9 cellular contexts compared by ENCODE assay signal in the genomic region with DNA sequence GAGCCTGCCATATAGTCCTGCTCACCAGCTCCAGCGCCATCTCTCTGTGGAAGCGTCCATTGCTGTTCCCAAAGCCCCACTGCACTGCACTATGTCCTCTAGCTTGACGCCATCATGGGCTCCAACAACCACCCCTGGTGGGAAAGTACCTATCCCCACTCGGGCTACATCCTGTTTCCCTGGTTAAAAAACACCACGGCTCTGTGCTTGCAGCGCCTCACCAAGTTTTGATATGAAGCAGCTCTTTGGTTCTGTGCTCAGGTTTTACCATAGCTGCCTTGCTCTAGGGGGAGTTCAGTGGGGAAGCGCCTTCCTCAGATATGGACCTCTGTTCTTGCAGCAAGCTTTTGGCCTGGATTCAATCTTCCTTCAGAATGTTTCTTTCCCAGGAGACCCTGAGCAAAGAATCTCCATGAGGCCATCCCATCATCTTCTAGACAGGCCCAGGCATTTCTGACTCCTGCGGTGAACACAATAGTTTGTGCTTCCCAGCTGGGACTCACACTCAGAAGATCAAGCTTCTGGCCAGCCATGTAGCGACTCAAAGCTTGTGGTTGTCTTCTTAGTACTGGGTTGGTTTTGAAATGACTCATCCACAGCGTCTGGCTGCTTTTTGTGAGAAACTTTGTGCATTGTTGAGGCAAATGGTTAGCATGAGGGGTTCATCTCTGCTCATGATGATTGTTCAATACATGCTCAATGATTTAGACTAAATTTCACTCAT. TPM values are rescaled to one million over a fixed set of nuclear protein-coding genes. Genes with fewer than 3 reads are reported as not detected.
DNase-seq lines count a peak whose midpoint lies in the region; TF ChIP-seq lines count a peak whose summit lies in the region.
"Had no signal": no experiment of that assay in that cellular context is flagged by ENCODE, and none has a peak within 500 bp of the region (broad histone marks: within the 10 kb centered on the region; RNA-seq: fewer than 3 reads in every experiment).

No MANE protein-coding gene starts in this region.

- DNase-seq in GM12865 (ENCODE audit: low read depth) (peak; percentile 96), HFFc6 (peak; percentile 49), T-helper 2 cell (peak in 4 of 5 experiments; percentile 31 to 99 (median 42)), brain microvascular endothelial cell (peak; percentile 89), DMS 273 (lab: John Stamatoyannopoulos, UW; ENCODE audit: unreplicated experiment) (no peak), cortex of kidney (lab: John Stamatoyannopoulos, UW) (no peak), ascending aorta (ENCODE audit: low spot score in 2 of 2) (no peak)
- DNase-seq in stimulated activated CD8-positive, alpha-beta memory T cell treated with anti-CD3 and anti-CD28 coated beads, Interleukin-4, amount 100 ng/mL, for 24 hours (ENCODE audit: low read depth): peak; percentile 38

- peaks cover 36% of the 10 kb centered on the region for H3K4me1 Mint-ChIP-seq in HFFc6 (ENCODE audit: low read depth)

- in situ Hi-C loops in brain microvascular endothelial cell (cut with HindIII; ENCODE audit: low pct_ligation_motif_present, low sequenced_read_pairs): no loop called here

- H3K9me3 Mint-ChIP-seq in HFFc6: no peaks in the 10 kb centered on the region

- no peaks in the 10 kb centered on the region for H3K4me1 ChIP-seq in ascending aorta

- H3K27me3 Mint-ChIP-seq in HFFc6 (ENCODE audit: insufficient read depth): peaks cover 6% of the 10 kb centered on the region; the same call in 1 of the 2 replicates

- peak; percentile 26 for TF ChIP-seq CTCF in GM12865 (IDR thresholded peaks at IDR 0.05; ENCODE audit: insufficient read depth, low read depth, low read length, missing control alignments)
- no peak for TF ChIP-seq CTCF in HFFc6 (IDR thresholded peaks at IDR 0.05)
- no peak for TF ChIP-seq CTCF in brain microvascular endothelial cell (IDR thresholded peaks at IDR 0.05; ENCODE audit: low read depth, low read length, missing control alignments)
- no peak for TF ChIP-seq CTCF in ascending aorta (IDR thresholded peaks at IDR 0.05)

- H3K27me3 ChIP-seq in brain microvascular endothelial cell (replicated peaks): no peaks in the 10 kb centered on the region
- no peaks in the 10 kb centered on the region for H3K27me3 ChIP-seq in ascending aorta

- H3K27ac ChIP-seq in brain microvascular endothelial cell: peak overlapping the region; percentile 56
- H3K27ac ChIP-seq in ascending aorta: no peak overlapping the region
- H3K27ac ChIP-seq: epithelial cell of prostate had no signal

- H3K4me3 Mint-ChIP-seq in HFFc6: no peak overlapping the region

- intact Hi-C loops in ascending aorta (cut with DNase I): no loop called here

- H3K4me3 ChIP-seq in GM12865 (ENCODE audit: low read depth, low read length): peak overlapping the region; percentile 11; the same call in 1 of the 2 replicates
- no peak overlapping the region for H3K4me3 ChIP-seq in brain microvascular endothelial cell (ENCODE audit: low read depth, low read length)
- H3K4me3 ChIP-seq in ascending aorta: no peak overlapping the region

- no peaks in the 10 kb centered on the region for H3K36me3 ChIP-seq in brain microvascular endothelial cell (replicated peaks)
- H3K36me3 ChIP-seq in ascending aorta: no peaks in the 10 kb centered on the region

- H3K27ac Mint-ChIP-seq in HFFc6: no peak overlapping the region

- H3K9me3 ChIP-seq in ascending aorta: no peaks in the 10 kb centered on the region

- no peaks in the 10 kb centered on the region for H3K36me3 Mint-ChIP-seq in HFFc6 (ENCODE audit: low read depth)

RNA-seq across cellular contexts. Expression of gene DYNLRB2, which starts 39.5 kb away (rescaled TPM):
- under 1 TPM in 1 of 6 experiments, not detected in 5; 0.52 TPM for total RNA-seq in HFFc6 (2021; fragmentation: NEBNext Ultra II Directional; extraction: Animal tissue kit (Norgen Biotek cat#: 25700))
- total RNA-seq in ascending aorta: not detected

Comparison
In these comparisons a context has a peak if more than half of its experiments do, and no peak if none do; other contexts are left out.
1. DNase-seq: peak in GM12865 (single experiment), HFFc6 (single experiment), T-helper 2 cell (4 of 5), brain microvascular endothelial cell (single experiment) and stimulated activated CD8-positive, alpha-beta memory T cell treated with anti-CD3 and anti-CD28 coated beads, Interleukin-4, amount 100 ng/mL, for 24 hours (single experiment); none in DMS 273 (single experiment), cortex of kidney (single experiment) and ascending aorta (0 of 2).